ENCODE assay signal across 11 cellular contexts in the genomic region with DNA sequence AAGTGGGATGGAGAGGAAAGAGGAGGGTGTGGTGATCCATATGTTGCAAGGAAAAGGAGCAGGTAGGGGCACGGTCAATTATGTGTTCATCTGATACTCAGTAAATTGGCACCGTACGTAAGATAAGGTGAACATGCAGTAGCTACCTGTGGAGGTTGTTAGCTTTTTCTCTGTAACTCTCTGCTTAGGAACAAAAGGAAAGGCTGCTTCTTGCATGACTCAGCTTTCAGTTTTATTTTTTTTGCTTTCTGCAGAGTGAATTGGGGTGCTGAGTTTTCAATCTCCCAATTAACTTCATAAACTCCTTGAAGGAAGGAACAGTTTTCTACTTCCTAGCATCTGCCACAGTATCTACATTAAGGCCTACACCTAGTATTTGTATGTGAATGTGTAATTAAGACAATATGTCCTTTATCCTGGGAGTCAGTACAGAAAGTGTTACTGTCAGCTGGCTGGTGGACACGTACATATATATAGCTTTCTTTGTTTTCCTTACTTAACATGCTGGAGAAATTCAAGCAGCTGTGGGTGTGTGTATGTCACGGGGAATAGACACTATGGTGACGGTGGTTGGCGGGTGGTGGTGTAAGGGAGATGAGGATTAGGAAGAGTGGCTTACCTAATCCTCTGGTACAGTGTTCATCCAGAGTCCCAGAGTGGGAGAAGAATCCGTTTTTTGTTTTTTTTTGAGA. TPM values are rescaled to one million over a fixed set of nuclear protein-coding genes. Genes with fewer than 3 reads are reported as not detected.
A peak's percentile ranks its signal among the peaks of the same experiment; 100 is the strongest.
DNase-seq lines count a peak whose midpoint lies in the region; ATAC-seq, FAIRE-seq and TF ChIP-seq lines count a peak whose summit lies in the region.
"Had no signal": no experiment of that assay in that cellular context is flagged by ENCODE, and none has a peak within 500 bp of the region (broad histone marks: within the 10 kb centered on the region; RNA-seq: fewer than 3 reads in every experiment).

No MANE protein-coding gene starts in this region.

- no peaks in the 10 kb centered on the region for H3K36me3 Mint-ChIP-seq in astrocyte (ENCODE audit: low read depth, unreplicated experiment)
- no peaks in the 10 kb centered on the region for H3K36me3 Mint-ChIP-seq in activated naive CD4-positive, alpha-beta T cell treated with anti-CD3 and anti-CD28 coated beads, Interleukin-2, amount 10 ng/mL, durations not matched to agents 7 days and 5 days
- H3K36me3 Mint-ChIP-seq: activated CD8-positive, alpha-beta memory T cell treated with anti-CD3 and anti-CD28 coated beads, Interleukin-2, amount 10 ng/mL, durations not matched to agents 7 days and 5 days had no signal

- no peaks in the 10 kb centered on the region for H3K27me3 ChIP-seq in astrocyte (ENCODE audit: insufficient read depth, low read length)
- H3K27me3 ChIP-seq in ascending aorta = no peaks in the 10 kb centered on the region

- H3K9ac ChIP-seq in astrocyte (ENCODE audit: low read length) = peak overlapping the region; percentile 16

- H3K36me3 ChIP-seq in astrocyte (ENCODE audit: insufficient read depth, low read length) (no peaks in the 10 kb centered on the region), ascending aorta (no peaks in the 10 kb centered on the region)

- H3K4me2 ChIP-seq in astrocyte (ENCODE audit: low read length) = peak overlapping the region; percentile 59

- no peaks in the 10 kb centered on the region for H4K20me1 ChIP-seq in astrocyte (ENCODE audit: insufficient read depth, low read length)

- intact Hi-C loops in ascending aorta (cut with DNase I) = no loop called here

- no peaks in the 10 kb centered on the region for H3K79me2 ChIP-seq in astrocyte (ENCODE audit: insufficient read depth, low read length)

- ATAC-seq in GM21526 (IDR thresholded peaks at IDR 0.05; ENCODE audit: low FRiP score, unreplicated experiment) = no peak
- ATAC-seq: activated CD8-positive, alpha-beta memory T cell treated with anti-CD3 and anti-CD28 coated beads, Interleukin-2, amount 10 ng/mL, durations not matched to agents 7 days and 5 days had no signal

- peaks cover 7% of the 10 kb centered on the region for H3K4me1 ChIP-seq in astrocyte (ENCODE audit: insufficient read depth, low read length)
- no peaks in the 10 kb centered on the region for H3K4me1 ChIP-seq in ascending aorta

- no peak for FAIRE-seq in astrocyte (lab: Jason Lieb, UNC)

- peak overlapping the region; percentile 59 for H2AFZ ChIP-seq in astrocyte (ENCODE audit: low read depth, low read length)

- H3K4me3 ChIP-seq in astrocyte (ENCODE audit: insufficient read depth, low read depth, low read length) (no peak overlapping the region), ascending aorta (no peak overlapping the region)

- peaks cover 15% of the 10 kb centered on the region for H3K4me1 Mint-ChIP-seq in astrocyte (ENCODE audit: low read depth, unreplicated experiment)
- peaks cover 14% of the 10 kb centered on the region for H3K4me1 Mint-ChIP-seq in activated naive CD4-positive, alpha-beta T cell treated with anti-CD3 and anti-CD28 coated beads, Interleukin-2, amount 10 ng/mL, durations not matched to agents 7 days and 5 days

- no peak overlapping the region for H3K4me3 Mint-ChIP-seq in astrocyte (ENCODE audit: unreplicated experiment)
- H3K4me3 Mint-ChIP-seq in activated naive CD4-positive, alpha-beta T cell treated with anti-CD3 and anti-CD28 coated beads, Interleukin-2, amount 10 ng/mL, durations not matched to agents 7 days and 5 days = no peak overlapping the region
- H3K4me3 Mint-ChIP-seq: activated CD8-positive, alpha-beta memory T cell treated with anti-CD3 and anti-CD28 coated beads, Interleukin-2, amount 10 ng/mL, durations not matched to agents 7 days and 5 days had no signal

- peak overlapping the region; percentile 67 for H3K27ac Mint-ChIP-seq in astrocyte (ENCODE audit: unreplicated experiment)
- H3K27ac Mint-ChIP-seq in activated naive CD4-positive, alpha-beta T cell treated with anti-CD3 and anti-CD28 coated beads, Interleukin-2, amount 10 ng/mL, durations not matched to agents 7 days and 5 days = no peak overlapping the region
- H3K27ac Mint-ChIP-seq: activated CD8-positive, alpha-beta memory T cell treated with anti-CD3 and anti-CD28 coated beads, Interleukin-2, amount 10 ng/mL, durations not matched to agents 7 days and 5 days had no signal

- TF ChIP-seq CTCF in astrocyte (IDR thresholded peaks at IDR 0.05; ENCODE audit: insufficient read depth, low read depth, low read length) (no peak), ascending aorta (IDR thresholded peaks at IDR 0.05) (no peak)

- DNase-seq in COR-L47 (lab: John Stamatoyannopoulos, UW) (peak; percentile 25), LHCN-M2 (ENCODE audit: low read depth) (peak; percentile 83), astrocyte (ENCODE audit: low read depth) (no peak), left kidney (ENCODE audit: low read depth, low spot score) (peak; percentile 34), dedifferentiated amniotic fluid mesenchymal stem cell (ENCODE audit: extremely low spot score) (no peak), ascending aorta (ENCODE audit: low spot score in 2 of 2) (no peak)
- DNase-seq in activated naive CD4-positive, alpha-beta T cell treated with anti-CD3 and anti-CD28 coated beads, Interleukin-2, amount 10 ng/mL, durations not matched to agents 7 days and 5 days = no peak
- DNase-seq: activated CD8-positive, alpha-beta memory T cell treated with anti-CD3 and anti-CD28 coated beads, Interleukin-2, amount 10 ng/mL, durations not matched to agents 7 days and 5 days; RPMI8226 had no signal

- CTCF ChIA-PET in activated naive CD4-positive, alpha-beta T cell treated with anti-CD3 and anti-CD28 coated beads, Interleukin-2, amount 10 ng/mL, durations not matched to agents 7 days and 5 days (lab: Charles Lee) = interaction anchor here (0.6 to 2.7 kb wide), 3 partner anchors 9 to 38 kb away, joined by 3 to 10 read pairs (median 3); no protein-coding TSS in a partner anchor

- no peaks in the 10 kb centered on the region for H3K9me3 Mint-ChIP-seq in astrocyte (ENCODE audit: unreplicated experiment)
- peaks cover 4% of the 10 kb centered on the region for H3K9me3 Mint-ChIP-seq in activated naive CD4-positive, alpha-beta T cell treated with anti-CD3 and anti-CD28 coated beads, Interleukin-2, amount 10 ng/mL, durations not matched to agents 7 days and 5 days

- no peaks in the 10 kb centered on the region for H3K27me3 Mint-ChIP-seq in astrocyte (ENCODE audit: low read depth, unreplicated experiment)
- H3K27me3 Mint-ChIP-seq in activated naive CD4-positive, alpha-beta T cell treated with anti-CD3 and anti-CD28 coated beads, Interleukin-2, amount 10 ng/mL, durations not matched to agents 7 days and 5 days = peaks cover 5% of the 10 kb centered on the region

- H3K9me3 ChIP-seq in astrocyte (ENCODE audit: insufficient read depth, low read depth, low read length) = no peaks in the 10 kb centered on the region
- H3K9me3 ChIP-seq in ascending aorta = no peaks in the 10 kb centered on the region

- H3K27ac ChIP-seq in astrocyte (ENCODE audit: low read depth, low read length) (no peak overlapping the region), ascending aorta (no peak overlapping the region)

RNA-seq across cellular contexts. Expression of a gene that starts 40.1 kb away (rescaled TPM):
- 72.2 and 83.0 TPM in 2 replicates for total RNA-seq in LHCN-M2 (2014; rRNA removed)
- 52.6 TPM for polyA plus RNA-seq in LHCN-M2 (2012)
- 157 and 179 TPM in 2 replicates for total RNA-seq in astrocyte
- total RNA-seq in ascending aorta = 178 TPM

RNA-seq across cellular contexts. Expression of a gene that starts 49.1 kb away (rescaled TPM):
- total RNA-seq in LHCN-M2 (2014; rRNA removed) (not detected in 2 replicates), astrocyte (not detected in 2 replicates), ascending aorta (24.1 TPM)
- polyA plus RNA-seq in LHCN-M2 (2012) = 0.23 TPM
- total RNA-seq: epithelial cell of proximal tubule had no signal

Comparison
In these comparisons a context has a peak if more than half of its experiments do, and no peak if none do; other contexts are left out.
1. DNase-seq: peak in COR-L47 (single experiment), LHCN-M2 (single experiment) and left kidney (single experiment); none in astrocyte (single experiment), dedifferentiated amniotic fluid mesenchymal stem cell (single experiment), activated naive CD4-positive, alpha-beta T cell treated with anti-CD3 and anti-CD28 coated beads, Interleukin-2, amount 10 ng/mL, durations not matched to agents 7 days and 5 days (single experiment) and ascending aorta (0 of 2).
2. RNA of a gene that starts 49.1 kb away (total RNA-seq): 24.1 TPM in ascending aorta (single experiment); not detected in LHCN-M2 and not detected in astrocyte; every median in the first group is over 10 times any median in the second.